In genomic region chr13:39451860-39452301, GRCh38 we compare ENCODE assay signal across 1 cellular context.
TF ChIP-seq lines count a peak whose summit lies in the region.

No MANE protein-coding gene starts in this region.

TF ChIP-seq in HEK293, 187 proteins besides CTCF, POLR2A, EP300 and RAD21 (continued from another document):
- TF ChIP-seq ZNF488 (tag by site-specific recombination; IDR thresholded peaks at IDR 0.05) (no peak), IKZF3 (tag by site-specific recombination; IDR thresholded peaks at IDR 0.05) (no peak), SP7 (tag by site-specific recombination; IDR thresholded peaks at IDR 0.05) (no peak), ZBTB20 (tag by site-specific recombination; IDR thresholded peaks at IDR 0.05) (no peak), ZNF707 (tag by site-specific recombination; IDR thresholded peaks at IDR 0.05) (no peak), ZNF677 (tag by site-specific recombination; IDR thresholded peaks at IDR 0.05) (no peak), ZNF529 (tag by site-specific recombination; IDR thresholded peaks at IDR 0.05; ENCODE audit: insufficient replicate concordance) (no peak), ZNF843 (tag by site-specific recombination; IDR thresholded peaks at IDR 0.05) (no peak), ZNF211 (tag by site-specific recombination; IDR thresholded peaks at IDR 0.05; ENCODE audit: low read depth) (no peak), ZBTB48 (tag by site-specific recombination; IDR thresholded peaks at IDR 0.05) (no peak), ZNF223 (tag by site-specific recombination; IDR thresholded peaks at IDR 0.05) (no peak), PRDM6 (tag by site-specific recombination; IDR thresholded peaks at IDR 0.05) (peak; percentile 79), ZBTB17 (tag by site-specific recombination; IDR thresholded peaks at IDR 0.05) (0 out of 2 replicates have a peak, but pooled peaks have one; percentile 21), ZNF398 (tag by site-specific recombination; IDR thresholded peaks at IDR 0.05) (no peak), ZSCAN5A (tag by site-specific recombination; IDR thresholded peaks at IDR 0.05) (no peak), INSM2 (tag by site-specific recombination; IDR thresholded peaks at IDR 0.05) (no peak), ZSCAN4 (tag by site-specific recombination; IDR thresholded peaks at IDR 0.05) (peak; percentile 69), ZFP37 (tag by site-specific recombination; IDR thresholded peaks at IDR 0.05) (no peak), ZBTB26 (tag by site-specific recombination; optimal IDR thresholded peaks at IDR 0.05) (no peak), ZNF214 (tag by site-specific recombination; IDR thresholded peaks at IDR 0.05; ENCODE audit: borderline replicate concordance) (no peak)
TF ChIP-seq in HEK293: peak in this region for 7.
